In the genomic region with DNA sequence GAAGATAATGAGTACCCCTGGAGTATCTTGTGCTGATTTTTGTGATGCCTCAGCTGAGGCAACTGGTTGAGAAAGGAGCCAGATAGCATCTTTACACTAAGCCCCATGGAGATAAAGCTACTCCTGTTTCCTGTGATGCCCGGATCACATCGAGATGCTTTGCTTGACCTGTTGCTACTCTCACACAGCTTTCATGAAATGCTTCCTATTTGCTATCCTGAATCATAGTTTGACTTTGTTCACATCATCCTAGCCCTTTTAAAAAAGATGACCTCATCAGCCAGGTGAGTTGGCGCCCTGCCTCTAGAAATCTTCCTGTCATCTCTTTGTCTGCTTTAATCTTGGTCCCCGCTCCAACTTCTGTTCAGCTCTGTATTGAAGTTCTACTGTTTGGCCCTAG, we compare ENCODE assay signal across 15 cellular contexts.
DNase-seq lines count a peak whose midpoint lies in the region; ATAC-seq and TF ChIP-seq lines count a peak whose summit lies in the region.
"Had no signal": no experiment of that assay in that cellular context is flagged by ENCODE, and none has a peak within 500 bp of the region (broad histone marks: within the 10 kb centered on the region; RNA-seq: fewer than 3 reads in every experiment).

No MANE protein-coding gene starts in this region.

- no CpG with 5 or more reads among the region's 4 CpGs for WGBS in mesendoderm (ENCODE audit: extremely low coverage, insufficient coverage, low lambda C conversion rate)
- WGBS in ovary, 3 donors, result 72 to 89% (median 80%) methylated on average over 4 of the region's 4 CpGs

- TF ChIP-seq EP300 in ovary (IDR thresholded peaks at IDR 0.05), result no peak

- no peak for DNase-seq in activated naive CD4-positive, alpha-beta T cell treated with Interleukin-2 at 50 U/mL for 16 hours
- DNase-seq in SJCRH30 (peak in 1 of 2 experiments; percentile 47), mesendoderm (peak; percentile 85), retina (no peak), ovary (no peak)
- DNase-seq: central memory CD4-positive, alpha-beta T cell; endodermal cell; NCI-H1694 treated with DMSO at 0.1 percent for 48 hours; stimulated activated CD4-positive, alpha-beta T cell treated with anti-CD3 and anti-CD28 coated beads, Interleukin-1b, Interleukin-23, amount 100 ng/mL, for 48 hours; stimulated activated CD8-positive, alpha-beta memory T cell treated with anti-CD3 and anti-CD28 coated beads, Interleukin-4, amount 100 ng/mL, for 48 hours; upper lobe of right lung had no signal

- no peaks in the 10 kb centered on the region for H3K9me3 Mint-ChIP-seq in activated naive CD4-positive, alpha-beta T cell treated with anti-CD3 and anti-CD28 coated beads, Interleukin-2, amount 50 U/mL, for 24 hours

- H2BK120ac ChIP-seq in mesendoderm (ENCODE audit: low read depth, low read length), result no peak overlapping the region

- intact Hi-C loops in ovary (cut with DNase I), result no loop called here

- H3K27ac ChIP-seq in SJCRH30, result peak overlapping the region; percentile 9; the same call in 1 of the 2 replicates
- no peak overlapping the region for H3K27ac ChIP-seq in mesendoderm (ENCODE audit: low read depth, low read length)
- H3K27ac ChIP-seq in ovary, result no peak overlapping the region
- H3K27ac ChIP-seq: upper lobe of right lung had no signal

- H3K27ac Mint-ChIP-seq in activated naive CD4-positive, alpha-beta T cell treated with anti-CD3 and anti-CD28 coated beads, Interleukin-2, amount 50 U/mL, for 24 hours, result peak overlapping the region; percentile 3
- H3K27ac Mint-ChIP-seq: activated naive CD4-positive, alpha-beta T cell treated with anti-CD3 and anti-CD28 coated beads, Interleukin-2, amount 50 U/mL, for 72 hours; endodermal cell; IgD-negative memory B cell had no signal

- H3K4me1 Mint-ChIP-seq in activated naive CD4-positive, alpha-beta T cell treated with anti-CD3 and anti-CD28 coated beads, Interleukin-2, amount 50 U/mL, for 24 hours, result peaks cover 40% of the 10 kb centered on the region

- H3K4me1 ChIP-seq in SJCRH30 (peaks cover 34% of the 10 kb centered on the region), mesendoderm (ENCODE audit: control insufficient read depth, low read depth, low read length) (peaks cover 4% of the 10 kb centered on the region), ovary (ENCODE audit: insufficient read depth) (peaks cover 7% of the 10 kb centered on the region)

- no peak for ATAC-seq in HG03520 (IDR thresholded peaks at IDR 0.05; ENCODE audit: unreplicated experiment)
- ATAC-seq: upper lobe of right lung had no signal

- H3K27me3 ChIP-seq in SJCRH30 (no peaks in the 10 kb centered on the region), mesendoderm (ENCODE audit: insufficient read depth, low read length, poor library complexity) (no peaks in the 10 kb centered on the region), ovary (no peaks in the 10 kb centered on the region)
- H3K27me3 ChIP-seq: upper lobe of right lung had no signal

- no peaks in the 10 kb centered on the region for H3K36me3 ChIP-seq in SJCRH30
- H3K36me3 ChIP-seq in mesendoderm (ENCODE audit: control insufficient read depth, insufficient read depth, low read length), result no peaks in the 10 kb centered on the region
- H3K36me3 ChIP-seq in ovary, result no peaks in the 10 kb centered on the region
- H3K36me3 ChIP-seq: upper lobe of right lung had no signal

- no peak overlapping the region for H3K23ac ChIP-seq in mesendoderm (ENCODE audit: low read length)

- H3K4ac ChIP-seq in mesendoderm (ENCODE audit: low read depth, low read length), result no peak overlapping the region

- H3K4me3 Mint-ChIP-seq in activated naive CD4-positive, alpha-beta T cell treated with anti-CD3 and anti-CD28 coated beads, Interleukin-2, amount 50 U/mL, for 24 hours, result no peak overlapping the region
- H3K4me3 Mint-ChIP-seq: endodermal cell, IgD-negative memory B cell had no signal

- no peak for TF ChIP-seq POLR2A in ovary (IDR thresholded peaks at IDR 0.05)

- no peaks in the 10 kb centered on the region for H3K27me3 Mint-ChIP-seq in activated naive CD4-positive, alpha-beta T cell treated with anti-CD3 and anti-CD28 coated beads, Interleukin-2, amount 50 U/mL, for 24 hours
- H3K27me3 Mint-ChIP-seq: IgD-negative memory B cell had no signal

- no peak overlapping the region for H3K9ac ChIP-seq in mesendoderm (ENCODE audit: low read length)

- no peak overlapping the region for H4K5ac ChIP-seq in mesendoderm (ENCODE audit: low read length)

- H3K4me3 ChIP-seq in SJCRH30 (no peak overlapping the region), mesendoderm (ENCODE audit: low read length) (no peak overlapping the region), ovary (no peak overlapping the region)
- H3K4me3 ChIP-seq: upper lobe of right lung had no signal

- H3K18ac ChIP-seq in mesendoderm (ENCODE audit: low read length), result no peak overlapping the region

- no peak overlapping the region for H3K4me2 ChIP-seq in mesendoderm (ENCODE audit: low read length)

- no peaks in the 10 kb centered on the region for H3K79me1 ChIP-seq in mesendoderm (ENCODE audit: low read length)

- peaks cover 3% of the 10 kb centered on the region for H3K36me3 Mint-ChIP-seq in activated naive CD4-positive, alpha-beta T cell treated with anti-CD3 and anti-CD28 coated beads, Interleukin-2, amount 50 U/mL, for 24 hours
- H3K36me3 Mint-ChIP-seq: IgD-negative memory B cell had no signal

- H2BK15ac ChIP-seq in mesendoderm (replicated peaks; ENCODE audit: low read depth), result no peak overlapping the region

- no peak for TF ChIP-seq CTCF in ovary (IDR thresholded peaks at IDR 0.05)

- no peak overlapping the region for H3K56ac ChIP-seq in mesendoderm (ENCODE audit: low read length)

- H3K9me3 ChIP-seq in SJCRH30 (replicated peaks) (peaks cover 5% of the 10 kb centered on the region; the same call in 1 of the 2 replicates), ovary (no peaks in the 10 kb centered on the region)
- H3K9me3 ChIP-seq: upper lobe of right lung had no signal

- no peak overlapping the region for H2AK5ac ChIP-seq in mesendoderm (ENCODE audit: low read length)

- H4K8ac ChIP-seq in mesendoderm (ENCODE audit: low read depth, low read length), result no peak overlapping the region

- no peaks in the 10 kb centered on the region for H3K79me2 ChIP-seq in mesendoderm (ENCODE audit: control insufficient read depth, insufficient read depth, low read length)

- H2BK5ac ChIP-seq in mesendoderm (ENCODE audit: low read length), result no peak overlapping the region
